In genomic region chr14:34466691-34467090, GRCh38 we compare ENCODE assay signal across 2 cellular contexts.
TF ChIP-seq lines count a peak whose summit lies in the region.

No MANE protein-coding gene starts in this region.

TF ChIP-seq in WTC11, 78 proteins besides CTCF, POLR2A, EP300 and RAD21:
- TF ChIP-seq GABPB1 (CRISPR knock-in tag; IDR thresholded peaks at IDR 0.05) = 0 out of 2 replicates have a peak, but pooled peaks have one; percentile 14
- no peak for TF ChIP-seq ATF2 (CRISPR knock-in tag; IDR thresholded peaks at IDR 0.05; ENCODE audit: borderline replicate concordance, low read depth)

TF ChIP-seq in H1, 55 proteins besides CTCF, POLR2A, EP300 and RAD21:
- no peak for TF ChIP-seq ZNF274 (IDR thresholded peaks at IDR 0.05; ENCODE audit: borderline replicate concordance, extremely low read depth, low read length)
- TF ChIP-seq NRF1 (IDR thresholded peaks at IDR 0.05; ENCODE audit: low read depth, low read length) = no peak
- no peak for TF ChIP-seq FOSL1 (IDR thresholded peaks at IDR 0.05; ENCODE audit: insufficient read depth, low read depth, low read length)
- TF ChIP-seq POU5F1 (IDR thresholded peaks at IDR 0.05; ENCODE audit: low read depth, low read length) = no peak
- TF ChIP-seq SP2 (IDR thresholded peaks at IDR 0.05; ENCODE audit: low read length) = no peak
- no peak for TF ChIP-seq SP4 (IDR thresholded peaks at IDR 0.05; ENCODE audit: low read length)
- TF ChIP-seq KDM4A (IDR thresholded peaks at IDR 0.05; ENCODE audit: low read depth, low read length, severe bottlenecking) = no peak
- TF ChIP-seq SRF (IDR thresholded peaks at IDR 0.05; ENCODE audit: low read depth, low read length) = no peak
- no peak for TF ChIP-seq ATF3 (IDR thresholded peaks at IDR 0.05; ENCODE audit: insufficient read depth, low read depth, low read length)
- no peak for TF ChIP-seq USF2 (IDR thresholded peaks at IDR 0.05; ENCODE audit: low read length)
- TF ChIP-seq GABPA (IDR thresholded peaks at IDR 0.05; ENCODE audit: borderline replicate concordance, insufficient read depth, low read length) = no peak
